In genomic region chr15:101014921-101015841, GRCh38 we compare ENCODE assay signal across 8 cellular contexts.
DNase-seq lines count a peak whose midpoint lies in the region; ATAC-seq and TF ChIP-seq lines count a peak whose summit lies in the region.

No MANE protein-coding gene starts in this region.

- no peaks in the 10 kb centered on the region for H3K27me3 Mint-ChIP-seq in activated T-cell treated with anti-CD3 and anti-CD28 coated beads, Interleukin-2, amount 50 U/mL, for 4 hours (ENCODE audit: low read depth)

- no peak overlapping the region for H3K4me3 ChIP-seq in OCI-LY1 (ENCODE audit: low read depth, low read length, poor library complexity, severe bottlenecking)
- no peak overlapping the region for H3K4me3 ChIP-seq in fibroblast of lung (replicated peaks in 1 of 4; ENCODE audit: control extremely low read depth in 1 of 4, insufficient read depth in 1 of 4, low read depth in 3 of 4, low read length in 4 of 4)
- H3K4me3 ChIP-seq in neural cell (ENCODE audit: low read length) = no peak overlapping the region

- no peaks in the 10 kb centered on the region for H3K79me2 ChIP-seq in OCI-LY1 (ENCODE audit: insufficient read depth, low read length)
- no peaks in the 10 kb centered on the region for H3K79me2 ChIP-seq in fibroblast of lung (ENCODE audit: control insufficient read depth, insufficient read depth, low read length)
- no peaks in the 10 kb centered on the region for H3K79me2 ChIP-seq in neural cell (replicated peaks; ENCODE audit: insufficient read depth, low read length)

- peak; percentile 58 for ATAC-seq in HG02642 (IDR thresholded peaks at IDR 0.05; ENCODE audit: poor library complexity, unreplicated experiment)
- peak; percentile 56 to 73 for ATAC-seq in activated T-cell treated with anti-CD3 and anti-CD28 coated beads, Interleukin-2, amount 50 U/mL, for 4 hours
- ATAC-seq in stimulated activated naive CD8-positive, alpha-beta T cell treated with anti-CD3 and anti-CD28 coated beads, Interleukin-15, Interleukin-2, amounts not matched to agents 100 U/mL and 50 U/mL, for 24 hours = peak; percentile 61
- ATAC-seq in GM21390 (IDR thresholded peaks at IDR 0.05; ENCODE audit: unreplicated experiment) = no peak

- TF ChIP-seq RAD21 in neural cell (conservative IDR thresholded peaks at IDR 0.05) = peak; percentile 91

- H3K9me2 ChIP-seq in OCI-LY1 (ENCODE audit: low read depth, low read length) = no peaks in the 10 kb centered on the region
- no peaks in the 10 kb centered on the region for H3K9me2 ChIP-seq in neural cell (ENCODE audit: insufficient read depth, low read length)

- H4K20me1 ChIP-seq in OCI-LY1 (ENCODE audit: insufficient read depth, low read length) (no peaks in the 10 kb centered on the region), fibroblast of lung (ENCODE audit: control insufficient read depth, extremely low read depth, insufficient read depth, low read length) (no peaks in the 10 kb centered on the region), neural cell (ENCODE audit: insufficient read depth) (no peaks in the 10 kb centered on the region)

- H3K9me3 ChIP-seq in OCI-LY1 (ENCODE audit: low read length) (no peaks in the 10 kb centered on the region), fibroblast of lung (ENCODE audit: control insufficient read depth, insufficient read depth, low read depth, low read length) (no peaks in the 10 kb centered on the region), neural cell (ENCODE audit: low read length) (no peaks in the 10 kb centered on the region)

- no peaks in the 10 kb centered on the region for H3K27me3 ChIP-seq in OCI-LY1 (ENCODE audit: insufficient read depth, low read length)
- no peaks in the 10 kb centered on the region for H3K27me3 ChIP-seq in fibroblast of lung (ENCODE audit: control insufficient read depth, insufficient read depth, low read length)
- no peaks in the 10 kb centered on the region for H3K27me3 ChIP-seq in neural cell (ENCODE audit: insufficient read depth, low read depth, low read length)

- H3F3A ChIP-seq in OCI-LY1 (ENCODE audit: insufficient read depth, low read length) (no peaks in the 10 kb centered on the region), neural cell (ENCODE audit: insufficient read depth, low read length, poor library complexity, severe bottlenecking) (no peaks in the 10 kb centered on the region)

- H3K27ac ChIP-seq in OCI-LY1 (ENCODE audit: low read depth, low read length, poor library complexity, severe bottlenecking) (no peak overlapping the region), fibroblast of lung (ENCODE audit: insufficient read depth, low read length) (no peak overlapping the region), neural cell (ENCODE audit: low read length) (no peak overlapping the region)

- H3K9me3 Mint-ChIP-seq in activated T-cell treated with anti-CD3 and anti-CD28 coated beads, Interleukin-2, amount 50 U/mL, for 4 hours = no peaks in the 10 kb centered on the region

- no peaks in the 10 kb centered on the region for H3K36me3 Mint-ChIP-seq in activated T-cell treated with anti-CD3 and anti-CD28 coated beads, Interleukin-2, amount 50 U/mL, for 4 hours (ENCODE audit: insufficient read depth)

- H3K4me1 ChIP-seq in OCI-LY1 (ENCODE audit: insufficient read depth, low read length, severe bottlenecking) (no peaks in the 10 kb centered on the region), fibroblast of lung (ENCODE audit: control insufficient read depth, extremely low read depth, insufficient read depth, low read length) (no peaks in the 10 kb centered on the region)

- in situ Hi-C loops in Caki2 (cut with HindIII; ENCODE audit: low pct_unique_long_range_greater_than_20kb, low sequenced_read_pairs) = no loop called here

- TF ChIP-seq EP300 in neural cell (conservative IDR thresholded peaks at IDR 0.05; ENCODE audit: poor library complexity, severe bottlenecking) = no peak

- H3K9ac ChIP-seq in OCI-LY1 (ENCODE audit: low read length) (no peak overlapping the region), fibroblast of lung (ENCODE audit: insufficient read depth, low read length) (no peak overlapping the region), neural cell (ENCODE audit: low read length) (no peak overlapping the region)

- H3K36me3 ChIP-seq in OCI-LY1 (ENCODE audit: insufficient read depth, low read length) (peaks cover 90% of the 10 kb centered on the region), fibroblast of lung (ENCODE audit: control insufficient read depth, insufficient read depth, low read length) (peaks cover 3% of the 10 kb centered on the region), neural cell (ENCODE audit: insufficient read depth, low read length) (no peaks in the 10 kb centered on the region)

- TF ChIP-seq CTCF in OCI-LY1 (IDR thresholded peaks at IDR 0.05; ENCODE audit: low read length) = peak; percentile 89
- TF ChIP-seq CTCF in fibroblast of lung (conservative IDR thresholded peaks at IDR 0.05 in 1 of 2, IDR thresholded peaks at IDR 0.05 in 1 of 2; ENCODE audit: low read depth in 1 of 2, low read length in 2 of 2) = peak; percentile 90 to 95
- TF ChIP-seq CTCF in neural cell (IDR thresholded peaks at IDR 0.05; ENCODE audit: poor library complexity, severe bottlenecking) = peak; percentile 93

- H3K4me2 ChIP-seq in OCI-LY1 (ENCODE audit: low read length) (no peak overlapping the region), fibroblast of lung (ENCODE audit: extremely low read depth, insufficient read depth, low read length) (no peak overlapping the region), neural cell (ENCODE audit: low read length) (no peak overlapping the region)

- H2AFZ ChIP-seq in OCI-LY1 (ENCODE audit: low read length) (no peak overlapping the region), fibroblast of lung (ENCODE audit: low read length) (no peak overlapping the region), neural cell (ENCODE audit: low read depth, low read length) (no peak overlapping the region)

- no peaks in the 10 kb centered on the region for H3K4me1 Mint-ChIP-seq in activated T-cell treated with anti-CD3 and anti-CD28 coated beads, Interleukin-2, amount 50 U/mL, for 4 hours (ENCODE audit: low read depth)

- DNase-seq in Caki2 (ENCODE audit: low read depth) (peak; percentile 30), fibroblast of lung (ENCODE audit: low read depth in 2 of 2) (peak; percentile 50 to 75)
- peak; percentile 67 for DNase-seq in activated T-cell treated with anti-CD3 and anti-CD28 coated beads, Interleukin-2, amount 50 U/mL, for 4 hours
- peak; percentile 79 for DNase-seq in stimulated activated naive CD8-positive, alpha-beta T cell treated with anti-CD3 and anti-CD28 coated beads, Interleukin-15, Interleukin-2, amounts not matched to agents 100 U/mL and 50 U/mL, for 24 hours

- no peak overlapping the region for H3K4me3 Mint-ChIP-seq in activated T-cell treated with anti-CD3 and anti-CD28 coated beads, Interleukin-2, amount 50 U/mL, for 4 hours

TF ChIP-seq in neural cell, 6 proteins besides CTCF, POLR2A, EP300 and RAD21:
- TF ChIP-seq MXI1 (conservative IDR thresholded peaks at IDR 0.05; ENCODE audit: poor library complexity, severe bottlenecking) (peak; percentile 31), TAF1 (IDR thresholded peaks at IDR 0.05; ENCODE audit: low read depth) (no peak), SMC3 (conservative IDR thresholded peaks at IDR 0.05; ENCODE audit: poor library complexity) (peak; percentile 96)
